ENCODE assay signal across 1 cellular context in the genomic region with DNA sequence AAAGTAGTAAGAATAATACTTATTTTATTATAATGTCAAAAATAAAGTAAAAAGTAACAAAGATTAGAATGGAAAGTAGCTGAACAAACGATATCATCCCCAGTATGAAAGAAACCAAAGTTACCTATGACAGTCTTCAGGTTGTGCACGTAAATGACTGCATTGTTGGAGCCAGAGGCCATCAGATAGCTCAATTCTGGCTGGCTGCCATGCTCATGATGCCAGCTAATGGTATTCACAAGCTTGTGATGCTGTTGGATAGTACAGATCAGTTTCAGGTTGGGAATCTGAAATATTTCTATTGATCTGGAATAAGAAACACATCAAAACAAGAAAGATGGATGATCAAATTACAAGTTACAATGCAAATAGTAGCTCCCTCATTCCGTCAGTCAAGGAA.
TF ChIP-seq lines count a peak whose summit lies in the region.

No MANE protein-coding gene starts in this region.

TF ChIP-seq in GM23338, 12 proteins besides CTCF, POLR2A, EP300 and RAD21 (continued from another document):
- TF ChIP-seq, protein P1, sequence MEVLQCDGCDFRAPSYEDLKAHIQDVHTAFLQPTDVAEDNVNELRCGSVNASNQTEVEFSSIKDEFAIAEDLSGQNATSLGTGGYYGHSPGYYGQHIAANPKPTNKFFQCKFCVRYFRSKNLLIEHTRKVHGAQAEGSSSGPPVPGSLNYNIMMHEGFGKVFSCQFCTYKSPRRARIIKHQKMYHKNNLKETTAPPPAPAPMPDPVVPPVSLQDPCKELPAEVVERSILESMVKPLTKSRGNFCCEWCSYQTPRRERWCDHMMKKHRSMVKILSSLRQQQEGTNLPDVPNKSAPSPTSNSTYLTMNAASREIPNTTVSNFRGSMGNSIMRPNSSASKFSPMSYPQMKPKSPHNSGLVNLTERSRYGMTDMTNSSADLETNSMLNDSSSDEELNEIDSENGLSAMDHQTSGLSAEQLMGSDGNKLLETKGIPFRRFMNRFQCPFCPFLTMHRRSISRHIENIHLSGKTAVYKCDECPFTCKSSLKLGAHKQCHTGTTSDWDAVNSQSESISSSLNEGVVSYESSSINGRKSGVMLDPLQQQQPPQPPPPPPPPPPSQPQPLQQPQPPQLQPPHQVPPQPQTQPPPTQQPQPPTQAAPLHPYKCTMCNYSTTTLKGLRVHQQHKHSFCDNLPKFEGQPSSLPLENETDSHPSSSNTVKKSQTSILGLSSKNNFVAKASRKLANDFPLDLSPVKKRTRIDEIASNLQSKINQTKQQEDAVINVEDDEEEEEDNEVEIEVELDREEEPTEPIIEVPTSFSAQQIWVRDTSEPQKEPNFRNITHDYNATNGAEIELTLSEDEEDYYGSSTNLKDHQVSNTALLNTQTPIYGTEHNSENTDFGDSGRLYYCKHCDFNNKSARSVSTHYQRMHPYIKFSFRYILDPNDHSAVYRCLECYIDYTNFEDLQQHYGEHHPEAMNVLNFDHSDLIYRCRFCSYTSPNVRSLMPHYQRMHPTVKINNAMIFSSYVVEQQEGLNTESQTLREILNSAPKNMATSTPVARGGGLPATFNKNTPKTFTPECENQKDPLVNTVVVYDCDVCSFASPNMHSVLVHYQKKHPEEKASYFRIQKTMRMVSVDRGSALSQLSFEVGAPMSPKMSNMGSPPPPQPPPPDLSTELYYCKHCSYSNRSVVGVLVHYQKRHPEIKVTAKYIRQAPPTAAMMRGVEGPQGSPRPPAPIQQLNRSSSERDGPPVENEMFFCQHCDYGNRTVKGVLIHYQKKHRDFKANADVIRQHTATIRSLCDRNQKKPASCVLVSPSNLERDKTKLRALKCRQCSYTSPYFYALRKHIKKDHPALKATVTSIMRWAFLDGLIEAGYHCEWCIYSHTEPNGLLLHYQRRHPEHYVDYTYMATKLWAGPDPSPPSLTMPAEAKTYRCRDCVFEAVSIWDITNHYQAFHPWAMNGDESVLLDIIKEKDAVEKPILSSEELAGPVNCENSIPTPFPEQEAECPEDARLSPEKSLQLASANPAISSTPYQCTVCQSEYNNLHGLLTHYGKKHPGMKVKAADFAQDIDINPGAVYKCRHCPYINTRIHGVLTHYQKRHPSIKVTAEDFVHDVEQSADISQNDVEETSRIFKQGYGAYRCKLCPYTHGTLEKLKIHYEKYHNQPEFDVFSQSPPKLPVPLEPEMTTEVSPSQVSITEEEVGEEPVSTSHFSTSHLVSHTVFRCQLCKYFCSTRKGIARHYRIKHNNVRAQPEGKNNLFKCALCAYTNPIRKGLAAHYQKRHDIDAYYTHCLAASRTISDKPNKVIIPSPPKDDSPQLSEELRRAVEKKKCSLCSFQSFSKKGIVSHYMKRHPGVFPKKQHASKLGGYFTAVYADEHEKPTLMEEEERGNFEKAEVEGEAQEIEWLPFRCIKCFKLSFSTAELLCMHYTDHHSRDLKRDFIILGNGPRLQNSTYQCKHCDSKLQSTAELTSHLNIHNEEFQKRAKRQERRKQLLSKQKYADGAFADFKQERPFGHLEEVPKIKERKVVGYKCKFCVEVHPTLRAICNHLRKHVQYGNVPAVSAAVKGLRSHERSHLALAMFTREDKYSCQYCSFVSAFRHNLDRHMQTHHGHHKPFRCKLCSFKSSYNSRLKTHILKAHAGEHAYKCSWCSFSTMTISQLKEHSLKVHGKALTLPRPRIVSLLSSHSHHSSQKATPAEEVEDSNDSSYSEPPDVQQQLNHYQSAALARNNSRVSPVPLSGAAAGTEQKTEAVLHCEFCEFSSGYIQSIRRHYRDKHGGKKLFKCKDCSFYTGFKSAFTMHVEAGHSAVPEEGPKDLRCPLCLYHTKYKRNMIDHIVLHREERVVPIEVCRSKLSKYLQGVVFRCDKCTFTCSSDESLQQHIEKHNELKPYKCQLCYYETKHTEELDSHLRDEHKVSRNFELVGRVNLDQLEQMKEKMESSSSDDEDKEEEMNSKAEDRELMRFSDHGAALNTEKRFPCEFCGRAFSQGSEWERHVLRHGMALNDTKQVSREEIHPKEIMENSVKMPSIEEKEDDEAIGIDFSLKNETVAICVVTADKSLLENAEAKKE (CRISPR knock-in tag; IDR thresholded peaks at IDR 0.05): no peak
- TF ChIP-seq ETS1 (IDR thresholded peaks at IDR 0.05): no peak
